In the genomic region with DNA sequence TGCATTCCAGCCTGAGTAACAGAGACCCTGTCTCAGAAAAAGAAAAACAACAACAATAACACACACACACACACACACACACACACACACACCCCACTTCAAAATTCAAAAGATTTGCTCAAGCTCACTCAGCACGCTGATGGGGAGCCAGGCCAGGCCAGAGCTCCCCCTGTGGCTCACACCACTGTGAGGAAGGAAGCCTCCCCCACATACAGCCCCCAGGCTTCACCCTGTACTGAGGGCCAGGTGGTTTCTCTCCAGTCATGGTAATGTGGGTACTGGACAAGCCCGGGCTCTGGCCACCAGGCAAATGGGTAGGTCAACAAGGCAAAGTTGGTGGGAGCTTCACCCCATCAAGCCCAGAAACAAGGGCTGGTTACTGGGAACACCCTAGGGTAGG, we compare ENCODE assay signal across 16 cellular contexts. TPM values are rescaled to one million over a fixed set of nuclear protein-coding genes. Genes with fewer than 3 reads are reported as not detected.
DNase-seq lines count a peak whose midpoint lies in the region; ATAC-seq and TF ChIP-seq lines count a peak whose summit lies in the region.
"Had no signal": no experiment of that assay in that cellular context is flagged by ENCODE, and none has a peak within 500 bp of the region (broad histone marks: within the 10 kb centered on the region; RNA-seq: fewer than 3 reads in every experiment).

No MANE protein-coding gene starts in this region.

- peaks cover 17% of the 10 kb centered on the region for H3K4me1 ChIP-seq in HUES64 (ENCODE audit: insufficient read depth, low read length)
- peaks cover 10 to 55% (median 28%) of the 10 kb centered on the region in 6 donors for H3K4me1 ChIP-seq in spleen
- H3K4me1 ChIP-seq in naive thymus-derived CD4-positive, alpha-beta T cell (ENCODE audit: control insufficient read depth in 2 of 2, insufficient read depth in 2 of 2, low read length in 2 of 2) = no peaks in the 10 kb centered on the region
- H3K4me1 ChIP-seq in foreskin keratinocyte = peaks cover 50% of the 10 kb centered on the region

- H3K27me3 Mint-ChIP-seq in naive thymus-derived CD4-positive, alpha-beta T cell = no peaks in the 10 kb centered on the region
- H3K27me3 Mint-ChIP-seq: activated naive CD8-positive, alpha-beta T cell treated with anti-CD3 and anti-CD28 coated beads for 36 hours had no signal

- H3K4me3 Mint-ChIP-seq in naive thymus-derived CD4-positive, alpha-beta T cell = no peak overlapping the region
- H3K4me3 Mint-ChIP-seq: activated naive CD8-positive, alpha-beta T cell treated with anti-CD3 and anti-CD28 coated beads for 36 hours; CD8-positive, alpha-beta memory T cell had no signal

- POLR2A ChIA-PET in naive thymus-derived CD4-positive, alpha-beta T cell (lab: Charles Lee) = interaction anchor here (1.1 kb wide), 1 partner anchor 32 kb away, joined by 3 read pairs; a partner anchor contains a TSS

- H3K9ac ChIP-seq in HUES64 (ENCODE audit: low read depth, low read length) = no peak overlapping the region; the same call in 1 of the 2 replicates

- no peak for ATAC-seq in naive thymus-derived CD4-positive, alpha-beta T cell
- ATAC-seq in foreskin keratinocyte = no peak

- CTCF ChIA-PET in naive thymus-derived CD4-positive, alpha-beta T cell (lab: Charles Lee) = interaction anchor here (0.6 to 3.2 kb wide), 2 partner anchors 23 to 78 kb away, joined by 3 to 14 read pairs; no protein-coding TSS in a partner anchor

- H3K36me3 ChIP-seq in HUES64 (ENCODE audit: insufficient read depth, low read length) (peaks cover 9% of the 10 kb centered on the region), spleen (peaks cover 0 to 66% (median 13%) of the 10 kb centered on the region in 6 donors)
- peaks cover 0 to 15% (median 0%) of the 10 kb centered on the region in 3 experiments for H3K36me3 ChIP-seq in naive thymus-derived CD4-positive, alpha-beta T cell (ENCODE audit: control insufficient read depth in 2 of 3, insufficient read depth in 3 of 3, low read length in 3 of 3)

- peak overlapping the region; percentile 69 for H3K27ac ChIP-seq in HUES64 (ENCODE audit: low read depth, low read length)
- peak overlapping the region in 7 of 8 donors; percentile 16 to 52 (median 47) for H3K27ac ChIP-seq in spleen
- no peak overlapping the region for H3K27ac ChIP-seq in naive thymus-derived CD4-positive, alpha-beta T cell (ENCODE audit: low read depth, low read length)
- no peak overlapping the region for H3K27ac ChIP-seq in foreskin keratinocyte

- no peak for TF ChIP-seq POLR2A in spleen (IDR thresholded peaks at IDR 0.05)

- peak overlapping the region in 1 of 9 donors; percentile 18 for H3K27ac Mint-ChIP-seq in naive thymus-derived CD4-positive, alpha-beta T cell
- H3K27ac Mint-ChIP-seq: activated naive CD8-positive, alpha-beta T cell treated with anti-CD3 and anti-CD28 coated beads for 36 hours had no signal

- no peak for DNase-seq in astrocyte of the cerebellum (ENCODE audit: low read depth)
- DNase-seq in left kidney (ENCODE audit: low read depth, low spot score) = peak; percentile 75
- no peak for DNase-seq in spleen
- DNase-seq in NCI-H2029 treated with DMSO at 0.1 percent for 48 hours (lab: John Stamatoyannopoulos, UW) = no peak
- no peak for DNase-seq in T-helper 1 cell
- no peak for DNase-seq in naive thymus-derived CD4-positive, alpha-beta T cell
- DNase-seq in foreskin keratinocyte = no peak
- DNase-seq: activated CD8-positive, alpha-beta memory T cell treated with anti-CD3 and anti-CD28 coated beads, Interleukin-2, amount 50 U/mL, for 4 hours; activated naive CD8-positive, alpha-beta T cell treated with anti-CD3 and anti-CD28 coated beads for 36 hours; CD8-positive, alpha-beta memory T cell; effector memory CD4-positive, alpha-beta T cell; hypothalamus; KG1; NCI-H2107; T1000 had no signal

- H3K36me3 Mint-ChIP-seq in naive thymus-derived CD4-positive, alpha-beta T cell = peaks cover 5 to 38% (median 12%) of the 10 kb centered on the region in 5 donors

- no peak overlapping the region for H3K4me3 ChIP-seq in HUES64 (ENCODE audit: low read length)
- H3K4me3 ChIP-seq in astrocyte of the cerebellum (ENCODE audit: low read depth, low read length) = no peak overlapping the region
- H3K4me3 ChIP-seq in spleen = no peak overlapping the region
- no peak overlapping the region for H3K4me3 ChIP-seq in naive thymus-derived CD4-positive, alpha-beta T cell (ENCODE audit: low read length)

- H3K9me3 ChIP-seq in HUES64 (ENCODE audit: insufficient read depth, low read depth, low read length) (no peaks in the 10 kb centered on the region), spleen (no peaks in the 10 kb centered on the region)
- no peaks in the 10 kb centered on the region for H3K9me3 ChIP-seq in naive thymus-derived CD4-positive, alpha-beta T cell (ENCODE audit: control insufficient read depth in 2 of 3, low read length in 3 of 3)

- WGBS in HUES64 = 76% methylated on average over 2 of the region's 2 CpGs
- 72 to 83% (median 76%) methylated on average over 2 of the region's 2 CpGs for WGBS in spleen, 5 donors

- H3K27me3 ChIP-seq in HUES64 (ENCODE audit: insufficient read depth, low read length) (no peaks in the 10 kb centered on the region), spleen (replicated peaks in 1 of 7) (no peaks in the 10 kb centered on the region), foreskin keratinocyte (no peaks in the 10 kb centered on the region)
- no peaks in the 10 kb centered on the region for H3K27me3 ChIP-seq in naive thymus-derived CD4-positive, alpha-beta T cell (ENCODE audit: control insufficient read depth in 2 of 2, insufficient read depth in 2 of 2, low read length in 2 of 2)

- H3K4me1 Mint-ChIP-seq in naive thymus-derived CD4-positive, alpha-beta T cell = peaks cover 5 to 20% (median 15%) of the 10 kb centered on the region in 7 donors

- H3K9me3 Mint-ChIP-seq in naive thymus-derived CD4-positive, alpha-beta T cell = peaks cover 0 to 2% (median 0%) of the 10 kb centered on the region in 11 donors
- H3K9me3 Mint-ChIP-seq: activated naive CD8-positive, alpha-beta T cell treated with anti-CD3 and anti-CD28 coated beads for 36 hours; CD8-positive, alpha-beta memory T cell had no signal

- in situ Hi-C loops in astrocyte of the cerebellum (cut with HindIII; ENCODE audit: low sequenced_read_pairs) = no loop called here

- peak; percentile 8 for TF ChIP-seq CTCF in astrocyte of the cerebellum (IDR thresholded peaks at IDR 0.05; ENCODE audit: low read depth, low read length, missing control alignments)
- TF ChIP-seq CTCF in spleen (IDR thresholded peaks at IDR 0.05 in 8 of 11, conservative IDR thresholded peaks at IDR 0.05 in 3 of 11) = no peak
- no peak for TF ChIP-seq CTCF in foreskin keratinocyte (conservative IDR thresholded peaks at IDR 0.05)

- intact Hi-C loops in spleen (cut with DNase I; ENCODE audit: low total_unique reads) = no loop called here
- intact Hi-C loops in naive thymus-derived CD4-positive, alpha-beta T cell (cut with micrococcal nuclease) = no loop called here

RNA-seq across cellular contexts. Expression of a gene that starts 19.0 kb away (rescaled TPM):
- 64.3 TPM for polyA plus RNA-seq in HUES64 (2013, experiment 1 of 2)
- polyA plus RNA-seq in HUES64 (2013, experiment 2 of 2) = 83.1 TPM
- total RNA-seq in spleen (100 to 1,000 TPM in 1 of 7 donors, 10 to 100 TPM in 6; 63.7 to 101 (median 92.9) TPM), foreskin keratinocyte (175 and 202 TPM in 2 replicates)
- polyA plus RNA-seq in spleen (100 to 1,000 TPM; 146 to 263 (median 211) TPM), foreskin keratinocyte (352 and 359 TPM in 2 replicates)
- total RNA-seq in naive thymus-derived CD4-positive, alpha-beta T cell = 10 to 100 TPM; 14.8 to 58.2 (median 29.6) TPM
- polyA plus RNA-seq in naive thymus-derived CD4-positive, alpha-beta T cell = 10 to 100 TPM; 44.7 to 71.1 TPM

RNA-seq across cellular contexts. Expression of a gene that starts 32.4 kb away (rescaled TPM):
- 172 TPM for polyA plus RNA-seq in HUES64 (2013, experiment 1 of 2)
- 164 TPM for polyA plus RNA-seq in HUES64 (2013, experiment 2 of 2)
- 100 to 1,000 TPM; 145 to 167 (median 159) TPM for total RNA-seq in spleen
- polyA plus RNA-seq in spleen = 10 to 100 TPM; 16.1 to 37.1 (median 31.1) TPM
- total RNA-seq in naive thymus-derived CD4-positive, alpha-beta T cell = 100 to 1,000 TPM in 3 of 5 experiments, 10 to 100 TPM in 2; 86.1 to 244 (median 167) TPM
- polyA plus RNA-seq in naive thymus-derived CD4-positive, alpha-beta T cell = 100 to 1,000 TPM; 146 to 158 TPM
- 270 and 295 TPM in 2 replicates for total RNA-seq in foreskin keratinocyte
- polyA plus RNA-seq in foreskin keratinocyte = 74.1 and 96.7 TPM in 2 replicates

RNA-seq across cellular contexts. Expression of a gene that starts 52.7 kb away (rescaled TPM):
- 236 TPM for polyA plus RNA-seq in HUES64 (2013, experiment 1 of 2)
- polyA plus RNA-seq in HUES64 (2013, experiment 2 of 2) = 250 TPM
- total RNA-seq in spleen (100 to 1,000 TPM; 320 to 963 (median 552) TPM), foreskin keratinocyte (459 and 490 TPM in 2 replicates)
- polyA plus RNA-seq in spleen (100 to 1,000 TPM in 2 of 3 donors, 10 to 100 TPM in 1; 76.5 to 195 (median 135) TPM), foreskin keratinocyte (365 and 441 TPM in 2 replicates)
- 10 to 100 TPM in 1 of 5 experiments, 1 to 10 TPM in 1, under 1 TPM in 2, not detected in 1; 0.43 to 14.5 (median 1.4) TPM for total RNA-seq in naive thymus-derived CD4-positive, alpha-beta T cell
- under 1 TPM in 1 of 2 donors, not detected in 1; 0.30 TPM for polyA plus RNA-seq in naive thymus-derived CD4-positive, alpha-beta T cell
- polyA plus RNA-seq: CD8-positive, alpha-beta memory T cell had no signal

Comparison
In these comparisons a context has a peak if more than half of its experiments do, and no peak if none do; other contexts are left out.
1. H3K27ac ChIP-seq: peak in HUES64 (single experiment) and spleen (7 of 8); none in naive thymus-derived CD4-positive, alpha-beta T cell (single experiment) and foreskin keratinocyte (single experiment).
2. RNA of a gene that starts 52.7 kb away (total RNA-seq): 320 to 963 TPM in spleen and 459 to 490 TPM in foreskin keratinocyte; 0.43 to 14.5 TPM in naive thymus-derived CD4-positive, alpha-beta T cell; every median in the first group is over 10 times any median in the second.